In genomic region chr3:149245738-149246451, GRCh38 we compare ENCODE assay signal across 8 cellular contexts. TPM values are rescaled to one million over a fixed set of nuclear protein-coding genes. Genes with fewer than 3 reads are reported as not detected.
DNase-seq lines count a peak whose midpoint lies in the region; ATAC-seq, FAIRE-seq and TF ChIP-seq lines count a peak whose summit lies in the region.

No MANE protein-coding gene starts in this region.

- no peak for TF ChIP-seq POLR2A in A549 (IDR thresholded peaks at IDR 0.05; ENCODE audit: low read length)
- no peak for TF ChIP-seq POLR2A in gastrocnemius medialis (IDR thresholded peaks at IDR 0.05)

- H3K4me2 ChIP-seq in A549: peak overlapping the region; percentile 65
- peak overlapping the region; percentile 77 for H3K4me2 ChIP-seq in PC-3 (ENCODE audit: low read length)
- peak overlapping the region; percentile 62 for H3K4me2 ChIP-seq in fibroblast of lung (ENCODE audit: extremely low read depth, insufficient read depth, low read length)

- no peak for TF ChIP-seq RAD21 in A549 (conservative IDR thresholded peaks at IDR 0.05 in 1 of 2, IDR thresholded peaks at IDR 0.05 in 1 of 2)

- POLR2A ChIA-PET in A549 (lab: Yijun Ruan, JAX) (interaction anchor here (1.0 kb wide), 1 partner anchor 66 kb away, joined by 4 read pairs; no protein-coding TSS in a partner anchor), PC-3 (lab: Charles Lee; ENCODE audit: unreplicated experiment) (interaction anchor here (0.6 to 0.7 kb wide), 2 partner anchors 76 to 257 kb away, joined by 3 to 8 read pairs; no protein-coding TSS in a partner anchor)

- ATAC-seq in A549 (peak; percentile 65 to 79), GM18861 (IDR thresholded peaks at IDR 0.05; ENCODE audit: unreplicated experiment) (peak; percentile 79), HG03039 (IDR thresholded peaks at IDR 0.05; ENCODE audit: unreplicated experiment) (peak; percentile 61), PC-3 (peak; percentile 66), gastrocnemius medialis (peak; percentile 42 to 97)

- H3K4me1 ChIP-seq in A549: peaks cover 38% of the 10 kb centered on the region
- peaks cover 40% of the 10 kb centered on the region for H3K4me1 ChIP-seq in PC-3 (ENCODE audit: insufficient read depth, low read length)
- peaks cover 14% of the 10 kb centered on the region for H3K4me1 ChIP-seq in fibroblast of lung (ENCODE audit: control insufficient read depth, extremely low read depth, insufficient read depth, low read length)
- peaks cover 4 to 12% of the 10 kb centered on the region in 2 donors for H3K4me1 ChIP-seq in gastrocnemius medialis

- TF ChIP-seq EP300 in A549 (IDR thresholded peaks at IDR 0.05): no peak; a peak in 1 of 5 replicates

- no peak overlapping the region; the same call in 1 of the 2 replicates for H3K9ac ChIP-seq in PC-3 (ENCODE audit: low read length)
- H3K9ac ChIP-seq in fibroblast of lung (ENCODE audit: insufficient read depth, low read length): no peak overlapping the region

- 53% methylated on average over 3 of the region's 3 CpGs for WGBS in A549 (ENCODE audit: missing lambda C conversion rate)

- H3K27ac ChIP-seq in A549 (peak overlapping the region; percentile 47 to 75), PC-3 (ENCODE audit: low read length) (peak overlapping the region; percentile 95), fibroblast of lung (ENCODE audit: insufficient read depth, low read length) (no peak overlapping the region), gastrocnemius medialis (peak overlapping the region; percentile 4 to 42 (median 23))

- H3K4me3 ChIP-seq in A549 (no peak overlapping the region), PC-3 (ENCODE audit: low read length) (peak overlapping the region; percentile 42), fibroblast of lung (replicated peaks in 1 of 4; ENCODE audit: control extremely low read depth in 1 of 4, insufficient read depth in 1 of 4, low read depth in 3 of 4, low read length in 4 of 4) (no peak overlapping the region), gastrocnemius medialis (no peak overlapping the region)

- H4K20me1 ChIP-seq in PC-3 (ENCODE audit: low read length) (no peaks in the 10 kb centered on the region), fibroblast of lung (ENCODE audit: control insufficient read depth, extremely low read depth, insufficient read depth, low read length) (no peaks in the 10 kb centered on the region)

- no peaks in the 10 kb centered on the region for H3K36me3 ChIP-seq in PC-3 (ENCODE audit: low read depth, low read length)
- H3K36me3 ChIP-seq in fibroblast of lung (ENCODE audit: control insufficient read depth, insufficient read depth, low read length): no peaks in the 10 kb centered on the region
- H3K36me3 ChIP-seq in gastrocnemius medialis: no peaks in the 10 kb centered on the region

- peak in 1 of 2 experiments; percentile 46 for DNase-seq in A549 (ENCODE audit: low read depth in 1 of 2, low spot score in 1 of 2)
- peak; percentile 86 for DNase-seq in PC-3
- DNase-seq in fibroblast of lung (ENCODE audit: low read depth in 2 of 2): peak; percentile 54 to 65
- no peak for DNase-seq in gastrocnemius medialis
- no peak for DNase-seq in cerebellum (ENCODE audit: low spot score)
- DNase-seq in activated T-cell treated with anti-CD3 and anti-CD28 coated beads, Interleukin-2, amount 50 U/mL, for 1 hour: no peak

- peak; percentile 76 for FAIRE-seq in A549 (lab: Jason Lieb, UNC)

- H3K27me3 ChIP-seq in PC-3 (ENCODE audit: low read length) (no peaks in the 10 kb centered on the region), fibroblast of lung (ENCODE audit: control insufficient read depth, insufficient read depth, low read length) (no peaks in the 10 kb centered on the region), gastrocnemius medialis (no peaks in the 10 kb centered on the region)

- H3K9me3 ChIP-seq in A549: no peaks in the 10 kb centered on the region
- H3K9me3 ChIP-seq in PC-3 (ENCODE audit: low read length): no peaks in the 10 kb centered on the region
- H3K9me3 ChIP-seq in fibroblast of lung (ENCODE audit: control insufficient read depth, insufficient read depth, low read depth, low read length): no peaks in the 10 kb centered on the region
- H3K9me3 ChIP-seq in gastrocnemius medialis: no peaks in the 10 kb centered on the region

- in situ Hi-C loops in gastrocnemius medialis (cut with MboI; ENCODE audit: low sequenced_read_pairs in 4 of 4): no loop called here

- intact Hi-C loops in PC-3 (cut with micrococcal nuclease) (loop anchor here (1.0 to 2.0 kb wide), 2 partner anchors 21 to 117 kb away; partner anchors contain the start of gene HPS3), gastrocnemius medialis (cut with DNase I; ENCODE audit: low total_unique reads) (no loop called here)

- CTCF ChIA-PET in A549 (lab: Yijun Ruan, JAX) (interaction anchor here (0.6 to 1.0 kb wide), 5 partner anchors 22 to 291 kb away, joined by 3 to 6 read pairs (median 3); no protein-coding TSS in a partner anchor), PC-3 (lab: Charles Lee) (interaction anchor here (0.5 to 0.6 kb wide), 2 partner anchors 92 to 412 kb away, joined by 3 read pairs; partner anchors contain the start of gene WWTR1)

- H3K9me2 ChIP-seq in PC-3 (replicated peaks; ENCODE audit: low read length): no peaks in the 10 kb centered on the region

- H2AFZ ChIP-seq in PC-3 (ENCODE audit: low read length) (peak overlapping the region; percentile 23; the same call in 1 of the 2 replicates), fibroblast of lung (ENCODE audit: low read length) (no peak overlapping the region)

- no peak for TF ChIP-seq CTCF in A549 (IDR thresholded peaks at IDR 0.05)
- no peak for TF ChIP-seq CTCF in PC-3 (conservative IDR thresholded peaks at IDR 0.05; ENCODE audit: low read depth, low read length)
- TF ChIP-seq CTCF in fibroblast of lung (conservative IDR thresholded peaks at IDR 0.05 in 1 of 2, IDR thresholded peaks at IDR 0.05 in 1 of 2; ENCODE audit: low read depth in 1 of 2, low read length in 2 of 2): no peak
- no peak for TF ChIP-seq CTCF in gastrocnemius medialis (IDR thresholded peaks at IDR 0.05 in 4 of 5, conservative IDR thresholded peaks at IDR 0.05 in 1 of 5)

- no TSS peak for BruUV-seq in PC-3 (replicated peaks; lab: Mats Ljungman, UMichigan)

- peaks cover 25% of the 10 kb centered on the region for H3F3A ChIP-seq in PC-3 (ENCODE audit: low read length, unreplicated experiment)

- H3K79me2 ChIP-seq in PC-3 (ENCODE audit: low read length): no peaks in the 10 kb centered on the region
- no peaks in the 10 kb centered on the region for H3K79me2 ChIP-seq in fibroblast of lung (ENCODE audit: control insufficient read depth, insufficient read depth, low read length)

TF ChIP-seq in A549, 52 proteins besides CTCF, POLR2A, EP300 and RAD21:
- 0 out of 2 replicates have a peak, but pooled peaks have one; percentile 23 for TF ChIP-seq JUNB (IDR thresholded peaks at IDR 0.05)
- TF ChIP-seq NFE2L2 (conservative IDR thresholded peaks at IDR 0.05; ENCODE audit: low read length): no peak
- TF ChIP-seq GATA3 (IDR thresholded peaks at IDR 0.05; ENCODE audit: borderline replicate concordance): 0 out of 2 replicates have a peak, but pooled peaks have one; percentile 17

RNA-seq across cellular contexts. Expression of gene CP, which starts 24.3 kb away (rescaled TPM):
- polyA plus RNA-seq in A549 (2011; rRNA removed) (42.6 and 60.3 TPM in 2 replicates), A549 (2017; fragmentation: RNase III; extraction: RNeasy Plus Mini Kit Qiagen cat#74134 plus additional on column Dnase treatment) (2.6 to 5.2 TPM (median 5.1 TPM) in 3 replicates), fibroblast of lung (0.03 TPM in 1 of 2 replicates, not detected in the other)
- polyA plus RNA-seq in A549 (2012; cell fraction: cytosol; rRNA removed): 0.75 and 1.0 TPM in 2 replicates
- polyA plus RNA-seq in A549 (2012; cell fraction: nucleus; rRNA removed): 0.79 and 0.92 TPM in 2 replicates
- polyA minus RNA-seq in A549 (2011; rRNA and poly(A)+ RNA removed): 25.6 and 34.4 TPM in 2 replicates
- total RNA-seq in PC-3 (2014; rRNA removed) (0.04 TPM in 1 of 2 replicates, not detected in the other), fibroblast of lung (under 0.01 TPM in 1 of 2 replicates, not detected in the other), gastrocnemius medialis (10 to 100 TPM in 1 of 4 donors, 1 to 10 TPM in 2, under 1 TPM in 1; 0.85 to 10.6 (median 5.4) TPM), cerebellum (3.1 TPM)
- polyA plus RNA-seq in fibroblast of lung (2012): 0.13 TPM in 1 of 2 replicates, not detected in the other
- polyA minus RNA-seq in fibroblast of lung (ENCODE audit: low replicate concordance): not detected in 2 replicates

Comparison
In these comparisons a context has a peak if more than half of its experiments do, and no peak if none do; other contexts are left out.
1. DNase-seq: peak in PC-3 (single experiment) and fibroblast of lung (2 of 2); none in gastrocnemius medialis (0 of 2), cerebellum (single experiment) and activated T-cell treated with anti-CD3 and anti-CD28 coated beads, Interleukin-2, amount 50 U/mL, for 1 hour (single experiment).
2. Peak in every context shown above with its lines, with median percentiles within 50 percentile points of each other: ATAC-seq and H3K4me2 ChIP-seq.